4 cellular contexts compared by ENCODE assay signal in genomic region chr7:74821259-74821658, GRCh38. TPM values are rescaled to one million over a fixed set of nuclear protein-coding genes. Genes with fewer than 3 reads are reported as not detected.
"Had no signal": no experiment of that assay in that cellular context is flagged by ENCODE, and none has a peak within 500 bp of the region (broad histone marks: within the 10 kb centered on the region; RNA-seq: fewer than 3 reads in every experiment).

No MANE protein-coding gene starts in this region.

RNA-seq across cellular contexts. Expression of gene NCF1, which starts 47.4 kb away (rescaled TPM):
- total RNA-seq: LHCN-M2, M059J, MCF 10A, NCI-H460 had no signal
